Comparison of ENCODE assay signal across 14 cellular contexts in genomic region chr10:70890917-70891431, GRCh38. TPM values are rescaled to one million over a fixed set of nuclear protein-coding genes. Genes with fewer than 3 reads are reported as not detected.
A peak's percentile ranks its signal among the peaks of the same experiment; 100 is the strongest.
DNase-seq lines count a peak whose midpoint lies in the region; ATAC-seq, FAIRE-seq and TF ChIP-seq lines count a peak whose summit lies in the region.
"Had no signal": no experiment of that assay in that cellular context is flagged by ENCODE, and none has a peak within 500 bp of the region (broad histone marks: within the 10 kb centered on the region; RNA-seq: fewer than 3 reads in every experiment).

No MANE protein-coding gene starts in this region.

- no peak overlapping the region for H3K4me3 Mint-ChIP-seq in activated T-cell treated with anti-CD3 and anti-CD28 coated beads, Interleukin-2, amount 50 U/mL, for 4 hours
- peak overlapping the region in 1 of 10 donors; percentile 42 for H3K4me3 Mint-ChIP-seq in naive thymus-derived CD4-positive, alpha-beta T cell

- peaks cover 3% of the 10 kb centered on the region for H3K23me2 ChIP-seq in H1 (ENCODE audit: low read depth, low read length)

- no peak overlapping the region for H3K27ac Mint-ChIP-seq in naive thymus-derived CD4-positive, alpha-beta T cell

- no peak for TF ChIP-seq CTCF in H1 (IDR thresholded peaks at IDR 0.05; ENCODE audit: control extremely low read depth in 1 of 3, insufficient read depth in 1 of 3, low read depth in 1 of 3, low read length in 3 of 3)

- no peak for TF ChIP-seq RAD21 in H1 (IDR thresholded peaks at IDR 0.05 in 1 of 2, conservative IDR thresholded peaks at IDR 0.05 in 1 of 2; ENCODE audit: low read depth in 2 of 2, low read length in 2 of 2)

- H2AFZ ChIP-seq in H1 (ENCODE audit: low read length) = no peak overlapping the region

- H3K4me3 ChIP-seq in H1 (ENCODE audit: extremely low read depth in 1 of 4, insufficient read depth in 2 of 4, low read depth in 3 of 4, low read length in 4 of 4) (no peak overlapping the region), skeletal muscle tissue (ENCODE audit: low read length in 3 of 3) (peak overlapping the region in 2 of 3 donors; percentile 15 to 41)
- H3K4me3 ChIP-seq in naive thymus-derived CD4-positive, alpha-beta T cell (ENCODE audit: low read length) = no peak overlapping the region
- H3K4me3 ChIP-seq: lung, smooth muscle cell had no signal

- H3K9me3 ChIP-seq in H1 (ENCODE audit: insufficient read depth in 2 of 2, low read depth in 1 of 2, low read length in 1 of 2) = no peaks in the 10 kb centered on the region
- H3K9me3 ChIP-seq in skeletal muscle tissue (ENCODE audit: control insufficient read depth in 3 of 3, low read length in 3 of 3) = no peaks in the 10 kb centered on the region
- no peaks in the 10 kb centered on the region for H3K9me3 ChIP-seq in naive thymus-derived CD4-positive, alpha-beta T cell (ENCODE audit: control insufficient read depth in 2 of 3, low read length in 3 of 3)

- H3K27ac ChIP-seq in H1 (ENCODE audit: low read depth, low read length) (no peak overlapping the region), skeletal muscle tissue (ENCODE audit: low read depth, low read length) (peak overlapping the region; percentile 66)
- H3K27ac ChIP-seq in naive thymus-derived CD4-positive, alpha-beta T cell (ENCODE audit: low read depth, low read length) = no peak overlapping the region
- H3K27ac ChIP-seq: foreskin keratinocyte had no signal

- 0 out of 2 replicates have a peak overlapping the region, but pooled peaks have one; percentile 88 for H2BK15ac ChIP-seq in H1 (ENCODE audit: low read length)

- peak overlapping the region; percentile 39; the same call in 1 of the 2 replicates for H3K18ac ChIP-seq in H1 (ENCODE audit: extremely low read depth, low read length)

- no peaks in the 10 kb centered on the region for H3K36me3 Mint-ChIP-seq in activated T-cell treated with anti-CD3 and anti-CD28 coated beads, Interleukin-2, amount 50 U/mL, for 4 hours (ENCODE audit: insufficient read depth)
- no peaks in the 10 kb centered on the region for H3K36me3 Mint-ChIP-seq in naive thymus-derived CD4-positive, alpha-beta T cell

- peaks cover 9% of the 10 kb centered on the region for H3K4me1 Mint-ChIP-seq in activated T-cell treated with anti-CD3 and anti-CD28 coated beads, Interleukin-2, amount 50 U/mL, for 4 hours (ENCODE audit: low read depth)
- H3K4me1 Mint-ChIP-seq in naive thymus-derived CD4-positive, alpha-beta T cell = peaks cover 0 to 28% (median 10%) of the 10 kb centered on the region in 7 donors

- CTCF ChIA-PET in H1 (lab: Charles Lee; ENCODE audit: partially characterized antibody) = interaction anchor here (0.9 to 2.3 kb wide), 5 partner anchors 9 to 394 kb away, joined by 4 to 17 read pairs (median 7); no protein-coding TSS in a partner anchor
- CTCF ChIA-PET in naive thymus-derived CD4-positive, alpha-beta T cell (lab: Charles Lee) = interaction anchor here (1.6 kb wide), 1 partner anchor 10 kb away, joined by 3 read pairs; no protein-coding TSS in a partner anchor

- intact Hi-C loops in naive thymus-derived CD4-positive, alpha-beta T cell (cut with micrococcal nuclease) = no loop called here

- H4K8ac ChIP-seq in H1 (ENCODE audit: extremely low read depth, insufficient read depth, low read length) = peak overlapping the region; percentile 64

- no peak overlapping the region for H3K4ac ChIP-seq in H1 (replicated peaks; ENCODE audit: insufficient read length, low read depth, low read length)

- H3K79me2 ChIP-seq in H1 (ENCODE audit: control insufficient read depth in 1 of 2, insufficient read depth in 2 of 2, low read length in 2 of 2) = no peaks in the 10 kb centered on the region

- no peaks in the 10 kb centered on the region for H3K9me3 Mint-ChIP-seq in activated T-cell treated with anti-CD3 and anti-CD28 coated beads, Interleukin-2, amount 50 U/mL, for 4 hours
- H3K9me3 Mint-ChIP-seq in naive thymus-derived CD4-positive, alpha-beta T cell = no peaks in the 10 kb centered on the region
- H3K9me3 Mint-ChIP-seq: CD8-positive, alpha-beta memory T cell had no signal

- no peak overlapping the region for H3K4me2 ChIP-seq in H1 (ENCODE audit: insufficient read depth in 1 of 2, low read depth in 2 of 2, low read length in 2 of 2)
- H3K4me2 ChIP-seq: smooth muscle cell had no signal

- H2BK120ac ChIP-seq in H1 (replicated peaks; ENCODE audit: low read depth, low read length) = no peak overlapping the region

- 72% methylated on average over 7 of the region's 7 CpGs; no CpG with 5 or more reads in 1 of the 2 experiments for WGBS in H1 (ENCODE audit: extremely low coverage in 1 of 2, insufficient coverage in 1 of 2, insufficient read length in 1 of 2, insufficient replicate concordance in 2 of 2, low coverage in 1 of 2, low lambda C conversion rate in 2 of 2, missing lambda C conversion rate in 1 of 2), 2 experiments

- H3K14ac ChIP-seq in H1 (ENCODE audit: insufficient read length) = no peak overlapping the region

- no peak overlapping the region for H2AK5ac ChIP-seq in H1 (ENCODE audit: low read depth, low read length)

- no peaks in the 10 kb centered on the region for H3K36me3 ChIP-seq in H1 (ENCODE audit: control insufficient read depth in 2 of 4, insufficient read depth in 4 of 4, low read length in 3 of 4)
- H3K36me3 ChIP-seq in skeletal muscle tissue (ENCODE audit: control insufficient read depth in 3 of 3, insufficient read depth in 3 of 3, low read length in 3 of 3) = no peaks in the 10 kb centered on the region
- peaks cover 0 to 7% (median 0%) of the 10 kb centered on the region in 3 experiments for H3K36me3 ChIP-seq in naive thymus-derived CD4-positive, alpha-beta T cell (ENCODE audit: control insufficient read depth in 2 of 3, insufficient read depth in 3 of 3, low read length in 3 of 3)

- TF ChIP-seq EP300 in H1 (IDR thresholded peaks at IDR 0.05; ENCODE audit: borderline replicate concordance in 1 of 2, low read depth in 2 of 2, low read length in 2 of 2) = no peak

- H3K27me3 ChIP-seq in H1 (replicated peaks in 1 of 4; ENCODE audit: control insufficient read depth in 3 of 4, extremely low read depth in 1 of 4, insufficient read depth in 3 of 4, low read length in 3 of 4) (no peaks in the 10 kb centered on the region; a peak in 1 of 7 replicates), skeletal muscle tissue (ENCODE audit: control insufficient read depth in 3 of 3, insufficient read depth in 3 of 3, low read length in 3 of 3) (no peaks in the 10 kb centered on the region)
- no peaks in the 10 kb centered on the region for H3K27me3 ChIP-seq in naive thymus-derived CD4-positive, alpha-beta T cell (ENCODE audit: control insufficient read depth in 2 of 2, insufficient read depth in 2 of 2, low read length in 2 of 2)
- H3K27me3 ChIP-seq: foreskin keratinocyte had no signal

- H3K79me1 ChIP-seq in H1 (ENCODE audit: low read depth, low read length) = no peaks in the 10 kb centered on the region

- no peak for TF ChIP-seq POLR2A in H1 (IDR thresholded peaks at IDR 0.05; ENCODE audit: control extremely low read depth in 1 of 2, low read depth in 2 of 2, low read length in 2 of 2)

- no peak overlapping the region for H3K56ac ChIP-seq in H1 (replicated peaks; ENCODE audit: insufficient read length, low read depth, low read length)

- H3K9ac ChIP-seq in H1 (replicated peaks in 1 of 4; ENCODE audit: extremely low read depth in 1 of 4, low read depth in 3 of 4, low read length in 3 of 4) (peak overlapping the region in 1 of 4 experiments; percentile 28; a peak in 1 of 7 replicates), skeletal muscle tissue (ENCODE audit: low read depth in 1 of 3, low read length in 3 of 3) (peak overlapping the region in 2 of 3 donors; percentile 36 to 40)

- no peaks in the 10 kb centered on the region for H4K20me1 ChIP-seq in H1 (replicated peaks in 1 of 2; ENCODE audit: control insufficient read depth in 1 of 2, insufficient read depth in 2 of 2, low read length in 2 of 2)

- FAIRE-seq in H1 (lab: Jason Lieb, UNC) = no peak

- no peak overlapping the region; the same call in 1 of the 2 replicates for H2BK12ac ChIP-seq in H1 (ENCODE audit: low read depth, low read length)

- no peak overlapping the region for H3K23ac ChIP-seq in H1 (ENCODE audit: insufficient read length)

- POLR2A ChIA-PET in H1 (lab: Charles Lee; ENCODE audit: partially characterized antibody) = interaction anchor here (0.6 kb wide), 1 partner anchor 321 kb away, joined by 3 read pairs; the partner anchor contains the start of gene UNC5B
- POLR2A ChIA-PET in naive thymus-derived CD4-positive, alpha-beta T cell (lab: Charles Lee) = interaction anchor here (0.6 kb wide), 1 partner anchor 24 kb away, joined by 3 read pairs; no protein-coding TSS in a partner anchor

- peaks cover 10 to 26% (median 20%) of the 10 kb centered on the region in 4 experiments for H3K4me1 ChIP-seq in H1 (replicated peaks in 1 of 4; ENCODE audit: control insufficient read depth in 3 of 4, insufficient read depth in 4 of 4, low read length in 3 of 4)
- H3K4me1 ChIP-seq in skeletal muscle tissue (ENCODE audit: control insufficient read depth in 3 of 3, insufficient read depth in 3 of 3, low read length in 3 of 3) = peaks cover 24 to 31% (median 27%) of the 10 kb centered on the region in 3 donors
- peaks cover 4 to 10% of the 10 kb centered on the region in 2 donors for H3K4me1 ChIP-seq in naive thymus-derived CD4-positive, alpha-beta T cell (ENCODE audit: control insufficient read depth in 2 of 2, insufficient read depth in 2 of 2, low read length in 2 of 2)

- ATAC-seq in activated T-cell treated with anti-CD3 and anti-CD28 coated beads, Interleukin-2, amount 50 U/mL, for 4 hours = no peak
- ATAC-seq in naive thymus-derived CD4-positive, alpha-beta T cell = no peak
- ATAC-seq: foreskin keratinocyte had no signal

- no peaks in the 10 kb centered on the region for H3K27me3 Mint-ChIP-seq in activated T-cell treated with anti-CD3 and anti-CD28 coated beads, Interleukin-2, amount 50 U/mL, for 4 hours (ENCODE audit: low read depth)
- H3K27me3 Mint-ChIP-seq in naive thymus-derived CD4-positive, alpha-beta T cell = no peaks in the 10 kb centered on the region
- H3K27me3 Mint-ChIP-seq: CD8-positive, alpha-beta memory T cell had no signal

- DNase-seq in NCI-H146 treated with DMSO at 0.1 percent for 48 hours (lab: John Stamatoyannopoulos, UW; ENCODE audit: unreplicated experiment) (peak; percentile 3), H1 (ENCODE audit: low read depth in 1 of 2, low spot score in 2 of 2) (no peak), left kidney (ENCODE audit: low read depth, low spot score) (peak; percentile 91), NCI-H187 (lab: John Stamatoyannopoulos, UW) (no peak), NCI-H2081 (lab: John Stamatoyannopoulos, UW) (no peak)
- DNase-seq in activated T-cell treated with anti-CD3 and anti-CD28 coated beads, Interleukin-2, amount 50 U/mL, for 4 hours = no peak
- no peak for DNase-seq in naive thymus-derived CD4-positive, alpha-beta T cell
- DNase-seq: activated CD4-positive, alpha-beta T cell treated with anti-CD3 and anti-CD28 coated beads for 48 hours; activated gamma-delta T cell treated with Interleukin-2 at 50 U/mL for 16 hours; CD8-positive, alpha-beta memory T cell; foreskin keratinocyte had no signal

- peak overlapping the region; percentile 34; the same call in 1 of the 2 replicates for H2BK20ac ChIP-seq in H1 (ENCODE audit: low read length)

- H4K91ac ChIP-seq in H1 (replicated peaks; ENCODE audit: insufficient read length, low read length) = peak overlapping the region; percentile 22

- no peak overlapping the region for H4K5ac ChIP-seq in H1 (ENCODE audit: insufficient read length, low read depth, low read length)

- H2BK5ac ChIP-seq in H1 (ENCODE audit: low read depth, low read length) = no peak overlapping the region

RNA-seq across cellular contexts. Expression of gene PCBD1, which starts 2.6 kb away (rescaled TPM):
- 46.5 and 46.9 TPM in 2 replicates for total RNA-seq in H1 (2021; fragmentation: NEBNext Ultra II Directional; extraction: Animal tissue kit (Norgen Biotek cat#: 25700))
- polyA plus RNA-seq in H1 (2011; rRNA removed) = 55.0 and 72.4 TPM in 2 replicates
- polyA plus RNA-seq in H1 (2011; cell fraction: cytosol; rRNA removed) = 52.7 TPM
- 43.9 TPM for polyA plus RNA-seq in H1 (2011; cell fraction: nucleus; rRNA removed)
- polyA plus RNA-seq in H1 (2012, experiment 1 of 2) = 44.8 to 52.0 TPM (median 46.3 TPM) in 4 replicates
- polyA plus RNA-seq in H1 (2012, experiment 2 of 2) = 70.6 TPM
- polyA plus RNA-seq in H1 (2013, experiment 1 of 2) = 64.5 TPM
- 62.2 TPM for polyA plus RNA-seq in H1 (2013, experiment 2 of 2)
- polyA minus RNA-seq in H1 (2011; rRNA and poly(A)+ RNA removed) = 17.5 and 18.1 TPM in 2 replicates
- polyA minus RNA-seq in H1 (2011; cell fraction: cytosol; rRNA and poly(A)+ RNA removed) = 10.9 TPM
- 14.1 TPM for polyA minus RNA-seq in H1 (2011; cell fraction: nucleus; rRNA and poly(A)+ RNA removed)
- 34.4 TPM for total RNA-seq in skeletal muscle tissue
- total RNA-seq in activated T-cell treated with anti-CD3 and anti-CD28 coated beads, Interleukin-2, amount 50 U/mL, for 4 hours = 10 to 100 TPM; 27.9 to 30.9 (median 28.8) TPM
- total RNA-seq in naive thymus-derived CD4-positive, alpha-beta T cell = 10 to 100 TPM in 2 of 5 experiments, 1 to 10 TPM in 3; 4.5 to 29.8 (median 8.3) TPM
- polyA plus RNA-seq in naive thymus-derived CD4-positive, alpha-beta T cell = 1 to 10 TPM; 6.3 to 7.8 TPM

Comparison
In these comparisons a context has a peak if more than half of its experiments do, and no peak if none do; other contexts are left out.
1. DNase-seq: peak in NCI-H146 treated with DMSO at 0.1 percent for 48 hours (single experiment) and left kidney (single experiment); none in H1 (0 of 2), activated T-cell treated with anti-CD3 and anti-CD28 coated beads, Interleukin-2, amount 50 U/mL, for 4 hours (single experiment), NCI-H187 (0 of 2), naive thymus-derived CD4-positive, alpha-beta T cell (0 of 9) and NCI-H2081 (0 of 2).
2. H3K4me3 ChIP-seq: peak in skeletal muscle tissue (2 of 3); none in H1 (0 of 4) and naive thymus-derived CD4-positive, alpha-beta T cell (single experiment).